ENCODE assay signal across 8 cellular contexts in the genomic region with DNA sequence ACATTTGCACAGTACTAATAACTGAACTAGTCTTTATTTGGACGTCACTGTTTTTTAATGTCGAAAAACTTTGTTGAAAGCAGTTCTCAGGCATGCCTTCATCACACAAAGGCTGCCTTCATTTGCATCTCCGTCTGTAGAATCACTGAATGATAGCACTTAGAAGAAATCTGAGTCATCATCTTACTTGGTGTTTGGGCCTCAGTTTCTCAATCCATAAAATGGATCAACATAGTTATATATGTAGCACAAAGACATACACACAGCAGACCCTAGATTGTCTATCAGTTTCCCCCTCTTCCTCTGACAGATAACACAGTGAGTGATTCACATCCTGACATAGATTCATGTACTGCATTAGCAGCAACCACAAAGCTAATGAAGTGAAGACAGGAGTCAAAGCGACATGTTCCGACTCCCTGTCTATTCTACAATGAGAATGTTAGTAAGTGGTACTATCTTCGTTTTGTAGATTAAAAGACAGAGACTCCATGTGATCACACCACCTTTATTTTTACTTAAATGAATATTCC.
"Had no signal": no experiment of that assay in that cellular context is flagged by ENCODE, and none has a peak within 500 bp of the region (broad histone marks: within the 10 kb centered on the region; RNA-seq: fewer than 3 reads in every experiment).

No MANE protein-coding gene starts in this region.

- FAIRE-seq: H1, H54 had no signal

- H2AFZ ChIP-seq: GM23338 had no signal

- H3K4me3 ChIP-seq: GM23338 had no signal

- H3K4me2 ChIP-seq: GM23338 had no signal

- DNase-seq: H9, HCEC 1CT, IMR-90, KBM-7 had no signal

- ATAC-seq: GM23338 had no signal

- H3K27ac ChIP-seq: HL-60 had no signal
